In the genomic region with DNA sequence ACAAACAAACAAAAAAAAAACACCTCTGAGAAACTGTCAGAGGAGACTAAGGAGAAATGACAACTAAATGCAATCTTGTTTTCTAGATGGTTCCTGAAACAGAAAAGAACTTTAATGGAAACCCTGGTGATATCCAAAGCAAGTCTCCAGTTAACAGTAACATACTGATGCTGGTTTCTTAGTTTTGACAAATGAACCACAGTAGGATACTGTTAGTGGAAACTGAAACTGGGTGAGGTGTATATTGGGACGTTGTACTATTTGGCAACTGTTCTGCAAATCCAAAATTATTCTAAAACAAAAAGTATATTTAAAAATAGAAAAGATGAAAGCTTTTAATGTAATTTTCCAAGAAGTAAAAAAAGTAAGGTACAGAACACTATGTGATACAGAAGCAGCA, we compare ENCODE assay signal across 10 cellular contexts. TPM values are rescaled to one million over a fixed set of nuclear protein-coding genes. Genes with fewer than 3 reads are reported as not detected.
DNase-seq lines count a peak whose midpoint lies in the region; ATAC-seq, FAIRE-seq and TF ChIP-seq lines count a peak whose summit lies in the region.
"Had no signal": no experiment of that assay in that cellular context is flagged by ENCODE, and none has a peak within 500 bp of the region (broad histone marks: within the 10 kb centered on the region; RNA-seq: fewer than 3 reads in every experiment).

No MANE protein-coding gene starts in this region.

- POLR2A ChIA-PET in activated CD4-positive, alpha-beta memory T cell treated with anti-CD3 and anti-CD28 coated beads, Interleukin-2, amount 10 ng/mL, durations not matched to agents 7 days and 5 days (lab: Charles Lee): interaction anchor here (1.4 to 2.0 kb wide), 2 partner anchors 10 to 14 kb away, joined by 4 to 6 read pairs; no protein-coding TSS in a partner anchor

- no peak overlapping the region for H3K4me3 Mint-ChIP-seq in activated CD4-positive, alpha-beta memory T cell treated with anti-CD3 and anti-CD28 coated beads, Interleukin-2, amount 10 ng/mL, durations not matched to agents 7 days and 5 days

- no peak for DNase-seq in GM12891 (ENCODE audit: insufficient read length, low spot score)
- no peak for DNase-seq in activated CD4-positive, alpha-beta memory T cell treated with anti-CD3 and anti-CD28 coated beads, Interleukin-2, amount 10 ng/mL, durations not matched to agents 7 days and 5 days
- DNase-seq in HuH-7 (ENCODE audit: low spot score): no peak
- DNase-seq in SKM-1 treated with dmso at 0.1 percent for 144 hours (lab: John Stamatoyannopoulos, UW; ENCODE audit: unreplicated experiment): no peak
- DNase-seq in anterior cingulate cortex (lab: John Stamatoyannopoulos, UW): no peak
- DNase-seq in DMS79 treated with DMSO at 0.1 percent for 48 hours (lab: John Stamatoyannopoulos, UW): no peak
- DNase-seq: dermis blood vessel endothelial cell had no signal

- CTCF ChIA-PET in activated CD4-positive, alpha-beta memory T cell treated with anti-CD3 and anti-CD28 coated beads, Interleukin-2, amount 10 ng/mL, durations not matched to agents 7 days and 5 days (lab: Charles Lee): interaction anchor here (0.7 kb wide), 1 partner anchor 15 kb away, joined by 4 read pairs; no protein-coding TSS in a partner anchor

- no peak for TF ChIP-seq POLR2A in GM12891 (IDR thresholded peaks at IDR 0.05; ENCODE audit: low read depth, low read length)

- H3K27ac Mint-ChIP-seq in activated CD4-positive, alpha-beta memory T cell treated with anti-CD3 and anti-CD28 coated beads, Interleukin-2, amount 10 ng/mL, durations not matched to agents 7 days and 5 days: peak overlapping the region; percentile 37

- H3K27me3 Mint-ChIP-seq in activated CD4-positive, alpha-beta memory T cell treated with anti-CD3 and anti-CD28 coated beads, Interleukin-2, amount 10 ng/mL, durations not matched to agents 7 days and 5 days: no peaks in the 10 kb centered on the region

- peak; percentile 41 for ATAC-seq in GM19468 (IDR thresholded peaks at IDR 0.05; ENCODE audit: extremely low read depth, unreplicated experiment)
- ATAC-seq in HG03066 (IDR thresholded peaks at IDR 0.05; ENCODE audit: low read depth, unreplicated experiment): peak; percentile 46
- ATAC-seq: Panc1 had no signal

- peak; percentile 31 for FAIRE-seq in GM12891 (lab: Jason Lieb, UNC)

- peaks cover 7% of the 10 kb centered on the region for H3K36me3 Mint-ChIP-seq in activated CD4-positive, alpha-beta memory T cell treated with anti-CD3 and anti-CD28 coated beads, Interleukin-2, amount 10 ng/mL, durations not matched to agents 7 days and 5 days (ENCODE audit: low read depth)

- H3K4me1 Mint-ChIP-seq in activated CD4-positive, alpha-beta memory T cell treated with anti-CD3 and anti-CD28 coated beads, Interleukin-2, amount 10 ng/mL, durations not matched to agents 7 days and 5 days: peaks cover 54% of the 10 kb centered on the region

- no peaks in the 10 kb centered on the region for H3K9me3 Mint-ChIP-seq in activated CD4-positive, alpha-beta memory T cell treated with anti-CD3 and anti-CD28 coated beads, Interleukin-2, amount 10 ng/mL, durations not matched to agents 7 days and 5 days

TF ChIP-seq in GM12891, 5 proteins besides CTCF, POLR2A, EP300 and RAD21:
- TF ChIP-seq TAF1 (IDR thresholded peaks at IDR 0.05; ENCODE audit: low read depth, low read length): no peak
- no peak for TF ChIP-seq PAX5 (IDR thresholded peaks at IDR 0.05; ENCODE audit: insufficient read depth, low read length, severe bottlenecking)
- no peak for TF ChIP-seq SPI1 (IDR thresholded peaks at IDR 0.05; ENCODE audit: low read depth, low read length)
- no peak for TF ChIP-seq POLR2AphosphoS5 (IDR thresholded peaks at IDR 0.05; ENCODE audit: low read depth, low read length)
- no peak for TF ChIP-seq POU2F2 (IDR thresholded peaks at IDR 0.05; ENCODE audit: low read depth, low read length)

RNA-seq across cellular contexts. Expression of gene SESTD1, which starts 11.4 kb away (rescaled TPM):
- polyA plus RNA-seq in GM12891 (2012; ENCODE audit: low read depth, missing spikeins): 3.9 TPM
- total RNA-seq in activated CD4-positive, alpha-beta memory T cell treated with anti-CD3 and anti-CD28 coated beads, Interleukin-2, amount 10 ng/mL, durations not matched to agents 7 days and 5 days: 10 to 100 TPM; 13.8 to 14.7 TPM
